8 cellular contexts compared by ENCODE assay signal in genomic region chr1:941588-942383, GRCh38. TPM values are rescaled to one million over a fixed set of nuclear protein-coding genes. Genes with fewer than 3 reads are reported as not detected.
A peak's percentile ranks its signal among the peaks of the same experiment; 100 is the strongest.
DNase-seq lines count a peak whose midpoint lies in the region; ATAC-seq, FAIRE-seq and TF ChIP-seq lines count a peak whose summit lies in the region.

No MANE protein-coding gene starts in this region.

- peak; percentile 38 for ATAC-seq in lung (ENCODE audit: insufficient read depth, low FRiP score)
- no peak for ATAC-seq in HG03460 (IDR thresholded peaks at IDR 0.05; ENCODE audit: unreplicated experiment)
- no peak for ATAC-seq in HG03469 (IDR thresholded peaks at IDR 0.05; ENCODE audit: unreplicated experiment)

- H3K4me1 ChIP-seq in HUES6 (ENCODE audit: control insufficient read depth, insufficient read depth, low read length), result peaks cover 36% of the 10 kb centered on the region
- peaks cover 0 to 18% of the 10 kb centered on the region in 2 donors for H3K4me1 ChIP-seq in duodenal mucosa (ENCODE audit: control insufficient read depth in 1 of 2, insufficient read depth in 2 of 2, low read length in 2 of 2)
- H3K4me1 ChIP-seq in lung (ENCODE audit: control insufficient read depth in 2 of 2, insufficient read depth in 2 of 2, low read length in 2 of 2), result peaks cover 0 to 24% of the 10 kb centered on the region in 2 donors

- WGBS in lung, 2 donors, result 1% methylated on average over 51 to 98 of the region's 98 CpGs

- H3K27me3 ChIP-seq in HUES6 (ENCODE audit: control insufficient read depth, insufficient read depth, low read length) (peaks cover 68% of the 10 kb centered on the region), duodenal mucosa (ENCODE audit: control insufficient read depth in 1 of 2, insufficient read depth in 2 of 2, low read length in 2 of 2) (peaks cover 43 to 47% of the 10 kb centered on the region in 2 donors), lung (ENCODE audit: control insufficient read depth, insufficient read depth) (peaks cover 5% of the 10 kb centered on the region)

- H3K4me3 ChIP-seq in HUES6 (ENCODE audit: low read depth, low read length) (peak overlapping the region; percentile 56), duodenal mucosa (ENCODE audit: low read depth in 1 of 2, low read length in 2 of 2) (peak overlapping the region; percentile 35 to 48), lung (no peak overlapping the region)

- peak; percentile 96 for DNase-seq in COLO668 (lab: John Stamatoyannopoulos, UW; ENCODE audit: unreplicated experiment)
- DNase-seq in RPMI8226, result peak; percentile 87
- peak; percentile 60 for DNase-seq in lung (ENCODE audit: low spot score)
- DNase-seq in urothelium cell line (ENCODE audit: low spot score), result peak; percentile 80

- peaks cover 20% of the 10 kb centered on the region for H3K36me3 ChIP-seq in HUES6 (ENCODE audit: control insufficient read depth, insufficient read depth, low read length)
- peaks cover 11% of the 10 kb centered on the region in 2 donors for H3K36me3 ChIP-seq in duodenal mucosa (ENCODE audit: control insufficient read depth in 1 of 2, insufficient read depth in 2 of 2, low read length in 2 of 2)
- peaks cover 6 to 23% of the 10 kb centered on the region in 2 donors for H3K36me3 ChIP-seq in lung (ENCODE audit: control insufficient read depth in 2 of 2, insufficient read depth in 2 of 2, low read length in 2 of 2)

- H3K9ac ChIP-seq in HUES6 (ENCODE audit: low read length) (peak overlapping the region; percentile 82), duodenal mucosa (ENCODE audit: low read depth in 1 of 2, low read length in 2 of 2) (no peak overlapping the region)

- no peak for TF ChIP-seq CTCF in lung (IDR thresholded peaks at IDR 0.05; ENCODE audit: control extremely low read depth, extremely low read depth)

- no peak for FAIRE-seq in urothelium cell line (lab: Jason Lieb, UNC)

- H3K9me3 ChIP-seq in HUES6 (ENCODE audit: control insufficient read depth, insufficient read depth, low read depth, low read length) (no peaks in the 10 kb centered on the region), duodenal mucosa (ENCODE audit: control insufficient read depth in 1 of 2, low read length in 2 of 2) (no peaks in the 10 kb centered on the region), lung (ENCODE audit: control insufficient read depth in 2 of 2, insufficient read depth in 1 of 2, low read length in 1 of 2) (peaks cover 0 to 3% of the 10 kb centered on the region in 2 donors)

- H3K27ac ChIP-seq in HUES6 (ENCODE audit: low read depth, low read length) (no peak overlapping the region), duodenal mucosa (ENCODE audit: low read depth, low read length) (peak overlapping the region; percentile 42), lung (ENCODE audit: low read depth in 1 of 2, low read length in 1 of 2) (peak overlapping the region in 1 of 2 donors; percentile 39)

RNA-seq across cellular contexts. Expression of gene NOC2L, which starts 17.3 kb away (rescaled TPM):
- 10 to 100 TPM; 39.0 to 74.2 TPM for total RNA-seq in lung
- 10 to 100 TPM; 61.2 to 86.6 TPM for polyA plus RNA-seq in lung

RNA-seq across cellular contexts. Expression of gene SAMD11, which starts 18.1 kb away (rescaled TPM):
- 10 to 100 TPM in 1 of 2 donors, 1 to 10 TPM in 1; 7.8 to 26.3 TPM for total RNA-seq in lung
- polyA plus RNA-seq in lung, result 1 to 10 TPM; 3.7 to 3.8 TPM

RNA-seq across cellular contexts. Expression of gene KLHL17, which starts 18.6 kb away (rescaled TPM):
- 10 to 100 TPM in 1 of 2 donors, 1 to 10 TPM in 1; 10.0 to 15.1 TPM for total RNA-seq in lung
- polyA plus RNA-seq in lung, result 10 to 100 TPM; 10.9 to 15.2 TPM

RNA-seq across cellular contexts. Expression of gene PLEKHN1, which starts 24.5 kb away (rescaled TPM):
- total RNA-seq in lung, result 1 to 10 TPM; 2.0 to 5.1 TPM
- polyA plus RNA-seq in lung, result 1 to 10 TPM; 2.0 to 2.8 TPM

RNA-seq across cellular contexts. Expression of gene PERM1, which starts 40.1 kb away (rescaled TPM):
- total RNA-seq in lung, result under 1 TPM in 1 of 2 donors, not detected in 1; 0.15 TPM
- polyA plus RNA-seq in lung, result under 1 TPM; 0.06 to 0.45 TPM
